ENCODE assay signal across 16 cellular contexts in genomic region chr1:205595435-205595834, GRCh38. TPM values are rescaled to one million over a fixed set of nuclear protein-coding genes. Genes with fewer than 3 reads are reported as not detected.
DNase-seq lines count a peak whose midpoint lies in the region; ATAC-seq and TF ChIP-seq lines count a peak whose summit lies in the region.
"Had no signal": no experiment of that assay in that cellular context is flagged by ENCODE, and none has a peak within 500 bp of the region (broad histone marks: within the 10 kb centered on the region; RNA-seq: fewer than 3 reads in every experiment).

No MANE protein-coding gene starts in this region.

- TF ChIP-seq CTCF in OCI-LY1 (IDR thresholded peaks at IDR 0.05; ENCODE audit: low read length) (no peak), suprapubic skin (IDR thresholded peaks at IDR 0.05) (no peak)

- H3K4me1 ChIP-seq in OCI-LY1 (ENCODE audit: insufficient read depth, low read length, severe bottlenecking) (peaks cover 61% of the 10 kb centered on the region), suprapubic skin (peaks cover 45% of the 10 kb centered on the region)
- H3K4me1 ChIP-seq: neural progenitor cell had no signal

- peak overlapping the region; percentile 26 for H3K27ac Mint-ChIP-seq in activated naive CD8-positive, alpha-beta T cell treated with anti-CD3 and anti-CD28 coated beads, Interleukin-2, amount 10 ng/mL, durations not matched to agents 7 days and 5 days
- no peak overlapping the region for H3K27ac Mint-ChIP-seq in activated naive CD8-positive, alpha-beta T cell treated with anti-CD3 and anti-CD28 coated beads, Interleukin-2, amount 50 U/mL, for 24 hours
- H3K27ac Mint-ChIP-seq in effector memory CD8-positive, alpha-beta T cell = peak overlapping the region; percentile 55 to 71
- H3K27ac Mint-ChIP-seq: neural progenitor cell had no signal

- no peaks in the 10 kb centered on the region for H4K20me1 ChIP-seq in OCI-LY1 (ENCODE audit: insufficient read depth, low read length)

- H3K4me2 ChIP-seq in OCI-LY1 (ENCODE audit: low read length) = peak overlapping the region; percentile 66
- H3K4me2 ChIP-seq: neural progenitor cell had no signal

- H3K4me3 Mint-ChIP-seq in activated naive CD8-positive, alpha-beta T cell treated with anti-CD3 and anti-CD28 coated beads, Interleukin-2, amount 10 ng/mL, durations not matched to agents 7 days and 5 days = no peak overlapping the region
- no peak overlapping the region for H3K4me3 Mint-ChIP-seq in activated naive CD8-positive, alpha-beta T cell treated with anti-CD3 and anti-CD28 coated beads, Interleukin-2, amount 50 U/mL, for 24 hours
- H3K4me3 Mint-ChIP-seq in effector memory CD8-positive, alpha-beta T cell = no peak overlapping the region
- H3K4me3 Mint-ChIP-seq: neural progenitor cell had no signal

- peaks cover 19% of the 10 kb centered on the region for H3K36me3 Mint-ChIP-seq in activated naive CD8-positive, alpha-beta T cell treated with anti-CD3 and anti-CD28 coated beads, Interleukin-2, amount 10 ng/mL, durations not matched to agents 7 days and 5 days
- H3K36me3 Mint-ChIP-seq in activated naive CD8-positive, alpha-beta T cell treated with anti-CD3 and anti-CD28 coated beads, Interleukin-2, amount 50 U/mL, for 24 hours (ENCODE audit: low read depth) = peaks cover 19% of the 10 kb centered on the region
- peaks cover 22% of the 10 kb centered on the region for H3K36me3 Mint-ChIP-seq in effector memory CD8-positive, alpha-beta T cell (ENCODE audit: insufficient read depth)

- POLR2A ChIA-PET in activated naive CD8-positive, alpha-beta T cell treated with anti-CD3 and anti-CD28 coated beads, Interleukin-2, amount 10 ng/mL, durations not matched to agents 7 days and 5 days (lab: Charles Lee) = interaction anchor here (1.5 to 5.2 kb wide), 2 partner anchors 35 to 37 kb away, joined by 4 to 184 read pairs; partner anchors contain the start of gene ELK4

- TF ChIP-seq EP300 in suprapubic skin (IDR thresholded peaks at IDR 0.05) = no peak

- H3K9me2 ChIP-seq in OCI-LY1 (ENCODE audit: low read depth, low read length) = no peaks in the 10 kb centered on the region

- H3K4me1 Mint-ChIP-seq in activated naive CD8-positive, alpha-beta T cell treated with anti-CD3 and anti-CD28 coated beads, Interleukin-2, amount 10 ng/mL, durations not matched to agents 7 days and 5 days = peaks cover 33% of the 10 kb centered on the region
- peaks cover 56% of the 10 kb centered on the region for H3K4me1 Mint-ChIP-seq in activated naive CD8-positive, alpha-beta T cell treated with anti-CD3 and anti-CD28 coated beads, Interleukin-2, amount 50 U/mL, for 24 hours
- H3K4me1 Mint-ChIP-seq in effector memory CD8-positive, alpha-beta T cell (ENCODE audit: low read depth in 2 of 2) = peaks cover 11 to 21% of the 10 kb centered on the region in 2 donors

- H3K36me3 ChIP-seq in OCI-LY1 (ENCODE audit: insufficient read depth, low read length) (peaks cover 23% of the 10 kb centered on the region; the same call in 1 of the 2 replicates), suprapubic skin (no peaks in the 10 kb centered on the region)
- H3K36me3 ChIP-seq: neural progenitor cell, transverse colon had no signal

- no peak overlapping the region for H2AFZ ChIP-seq in OCI-LY1 (ENCODE audit: low read length)
- H2AFZ ChIP-seq: neural progenitor cell had no signal

- WGBS in suprapubic skin = 74% methylated on average over 2 of the region's 2 CpGs

- no peaks in the 10 kb centered on the region for H3K27me3 ChIP-seq in OCI-LY1 (ENCODE audit: insufficient read depth, low read length)
- H3K27me3 ChIP-seq in suprapubic skin = no peaks in the 10 kb centered on the region
- H3K27me3 ChIP-seq: transverse colon had no signal

- H3F3A ChIP-seq in OCI-LY1 (ENCODE audit: insufficient read depth, low read length) = peaks cover 7% of the 10 kb centered on the region

- H3K27ac ChIP-seq in OCI-LY1 (ENCODE audit: low read depth, low read length, poor library complexity, severe bottlenecking) = peak overlapping the region; percentile 98
- no peak overlapping the region for H3K27ac ChIP-seq in suprapubic skin
- H3K27ac ChIP-seq: lower lobe of right lung, neural progenitor cell, transverse colon had no signal

- H3K9ac ChIP-seq in OCI-LY1 (ENCODE audit: low read length) = peak overlapping the region; percentile 54; the same call in 1 of the 2 replicates
- H3K9ac ChIP-seq: neural progenitor cell had no signal

- H3K27me3 Mint-ChIP-seq in activated naive CD8-positive, alpha-beta T cell treated with anti-CD3 and anti-CD28 coated beads, Interleukin-2, amount 10 ng/mL, durations not matched to agents 7 days and 5 days = no peaks in the 10 kb centered on the region
- H3K27me3 Mint-ChIP-seq in activated naive CD8-positive, alpha-beta T cell treated with anti-CD3 and anti-CD28 coated beads, Interleukin-2, amount 50 U/mL, for 24 hours = no peaks in the 10 kb centered on the region
- no peaks in the 10 kb centered on the region for H3K27me3 Mint-ChIP-seq in effector memory CD8-positive, alpha-beta T cell

- peak overlapping the region; percentile 61 for H3K4me3 ChIP-seq in OCI-LY1 (ENCODE audit: low read depth, low read length, poor library complexity, severe bottlenecking)
- no peak overlapping the region for H3K4me3 ChIP-seq in suprapubic skin
- H3K4me3 ChIP-seq: lower lobe of right lung, neural progenitor cell, transverse colon had no signal

- no peak for ATAC-seq in activated naive CD8-positive, alpha-beta T cell treated with anti-CD3 and anti-CD28 coated beads, Interleukin-2, amount 10 ng/mL, durations not matched to agents 7 days and 5 days (ENCODE audit: low read depth)
- no peak for ATAC-seq in activated naive CD8-positive, alpha-beta T cell treated with anti-CD3 and anti-CD28 coated beads, Interleukin-2, amount 50 U/mL, for 24 hours
- no peak for ATAC-seq in effector memory CD8-positive, alpha-beta T cell (replicated peaks)
- ATAC-seq: lower lobe of right lung, sciatic nerve had no signal

- no peaks in the 10 kb centered on the region for H3K9me3 ChIP-seq in OCI-LY1 (ENCODE audit: low read length)
- H3K9me3 ChIP-seq in suprapubic skin = no peaks in the 10 kb centered on the region
- H3K9me3 ChIP-seq: lower lobe of right lung, transverse colon had no signal

- DNase-seq in activated naive CD8-positive, alpha-beta T cell treated with anti-CD3 and anti-CD28 coated beads, Interleukin-2, amount 10 ng/mL, durations not matched to agents 7 days and 5 days = no peak
- no peak for DNase-seq in activated naive CD8-positive, alpha-beta T cell treated with anti-CD3 and anti-CD28 coated beads, Interleukin-2, amount 50 U/mL, for 24 hours
- no peak for DNase-seq in effector memory CD8-positive, alpha-beta T cell
- DNase-seq in suprapubic skin (ENCODE audit: low spot score in 2 of 2) (peak; percentile 21 to 25), NCI-H1930 (lab: John Stamatoyannopoulos, UW) (no peak), Ammon's horn (ENCODE audit: low spot score) (no peak), GOT3 (lab: John Stamatoyannopoulos, UW) (no peak)
- DNase-seq: activated CD4-positive, alpha-beta T cell treated with anti-CD3 and anti-CD28 coated beads for 48 hours; activated gamma-delta T cell; lower lobe of right lung; NCI-H526 treated with DMSO at 0.1 percent for 48 hours; T-helper 2 cell; transverse colon had no signal

- no peak for TF ChIP-seq POLR2A in suprapubic skin (IDR thresholded peaks at IDR 0.05)

- no peaks in the 10 kb centered on the region for H3K79me2 ChIP-seq in OCI-LY1 (ENCODE audit: insufficient read depth, low read length)

- H3K9me3 Mint-ChIP-seq in activated naive CD8-positive, alpha-beta T cell treated with anti-CD3 and anti-CD28 coated beads, Interleukin-2, amount 10 ng/mL, durations not matched to agents 7 days and 5 days = no peaks in the 10 kb centered on the region
- H3K9me3 Mint-ChIP-seq in activated naive CD8-positive, alpha-beta T cell treated with anti-CD3 and anti-CD28 coated beads, Interleukin-2, amount 50 U/mL, for 24 hours = no peaks in the 10 kb centered on the region
- no peaks in the 10 kb centered on the region for H3K9me3 Mint-ChIP-seq in effector memory CD8-positive, alpha-beta T cell
- H3K9me3 Mint-ChIP-seq: neural progenitor cell had no signal

RNA-seq across cellular contexts. Expression of gene ELK4, which starts 36.4 kb away (rescaled TPM):
- total RNA-seq in activated naive CD8-positive, alpha-beta T cell treated with anti-CD3 and anti-CD28 coated beads, Interleukin-2, amount 10 ng/mL, durations not matched to agents 7 days and 5 days = 100 to 1,000 TPM; 124 to 141 TPM
- 10 to 100 TPM; 30.9 to 52.6 (median 43.8) TPM for total RNA-seq in suprapubic skin

Comparison
In these comparisons a context has a peak if more than half of its experiments do, and no peak if none do; other contexts are left out.
1. DNase-seq: peak in suprapubic skin (2 of 2); none in activated naive CD8-positive, alpha-beta T cell treated with anti-CD3 and anti-CD28 coated beads, Interleukin-2, amount 10 ng/mL, durations not matched to agents 7 days and 5 days (single experiment), activated naive CD8-positive, alpha-beta T cell treated with anti-CD3 and anti-CD28 coated beads, Interleukin-2, amount 50 U/mL, for 24 hours (single experiment), effector memory CD8-positive, alpha-beta T cell (0 of 3), NCI-H1930 (0 of 2), Ammon's horn (single experiment) and GOT3 (single experiment).